22 cellular contexts compared by ENCODE assay signal in genomic region chr7:82445226-82445625, GRCh38. TPM values are rescaled to one million over a fixed set of nuclear protein-coding genes. Genes with fewer than 3 reads are reported as not detected.
DNase-seq lines count a peak whose midpoint lies in the region; ATAC-seq, FAIRE-seq and TF ChIP-seq lines count a peak whose summit lies in the region.
"Had no signal": no experiment of that assay in that cellular context is flagged by ENCODE, and none has a peak within 500 bp of the region (broad histone marks: within the 10 kb centered on the region; RNA-seq: fewer than 3 reads in every experiment).

No MANE protein-coding gene starts in this region.

- H2BK120ac ChIP-seq in H1 (replicated peaks; ENCODE audit: low read depth, low read length) = no peak overlapping the region

- H3K4me3 ChIP-seq in H1 (ENCODE audit: extremely low read depth in 1 of 4, insufficient read depth in 2 of 4, low read depth in 3 of 4, low read length in 4 of 4) (peak overlapping the region in 1 of 4 experiments; percentile 94; a peak in 4 of 8 replicates), HepG2 (replicated peaks in 1 of 3; ENCODE audit: insufficient read depth in 1 of 3, low read depth in 2 of 3, low read length in 3 of 3) (no peak overlapping the region)
- H3K4me3 ChIP-seq: hepatocyte had no signal

- peak overlapping the region; percentile 26 for H3K4me3 Mint-ChIP-seq in osteocyte (ENCODE audit: unreplicated experiment)
- H3K4me3 Mint-ChIP-seq: activated CD8-positive, alpha-beta memory T cell treated with anti-CD3 and anti-CD28 coated beads, Interleukin-2, amount 10 ng/mL, durations not matched to agents 7 days and 5 days had no signal

- peak overlapping the region; percentile 82 to 94; a peak in 3 of 4 replicates for H3K4me2 ChIP-seq in H1 (ENCODE audit: insufficient read depth in 1 of 2, low read depth in 2 of 2, low read length in 2 of 2)
- no peak overlapping the region for H3K4me2 ChIP-seq in HepG2 (ENCODE audit: low read depth, low read length)

- DNase-seq in NCI-H2081 (lab: John Stamatoyannopoulos, UW) (peak; percentile 49 to 69), NCI-H2081 treated with DMSO at 0.1 percent for 48 hours (lab: John Stamatoyannopoulos, UW) (no peak), NCI-H2227 (lab: John Stamatoyannopoulos, UW; ENCODE audit: unreplicated experiment) (peak; percentile 37), H1 (ENCODE audit: low read depth in 1 of 2, low spot score in 2 of 2) (no peak), osteocyte (ENCODE audit: extremely low spot score, unreplicated experiment) (no peak), NCI-H2171 (lab: John Stamatoyannopoulos, UW) (no peak), HepG2 (ENCODE audit: low spot score) (no peak)
- no peak for DNase-seq in activated CD4-positive, alpha-beta T cell treated with anti-CD3 and anti-CD28 coated beads for 4 hours
- DNase-seq: 8988T; activated CD4-positive, CD25-positive, alpha-beta regulatory T cell treated with anti-CD3 and anti-CD28 coated beads, Interleukin-2, amount 50 U/mL, for 72 hours; activated CD8-positive, alpha-beta memory T cell treated with anti-CD3 and anti-CD28 coated beads, Interleukin-2, amount 10 ng/mL, durations not matched to agents 7 days and 5 days; GDM1; midbrain; NCI-H1436; Peyer's patch; SK-N-SH; stimulated activated CD4-positive, alpha-beta T cell treated with anti-CD3 and anti-CD28 coated beads, Interleukin-15, amount 100 ng/mL, for 24 hours; stimulated activated naive CD4-positive, alpha-beta T cell; tibial artery had no signal

- H4K20me1 ChIP-seq in H1 (replicated peaks in 1 of 2; ENCODE audit: control insufficient read depth in 1 of 2, insufficient read depth in 2 of 2, low read length in 2 of 2) (no peaks in the 10 kb centered on the region), HepG2 (ENCODE audit: insufficient read depth, low read length) (no peaks in the 10 kb centered on the region)

- no peak overlapping the region for H4K8ac ChIP-seq in H1 (ENCODE audit: extremely low read depth, insufficient read depth, low read length)

- H3K36me3 ChIP-seq in H1 (ENCODE audit: control insufficient read depth in 2 of 4, insufficient read depth in 4 of 4, low read length in 3 of 4) (no peaks in the 10 kb centered on the region), HepG2 (replicated peaks in 1 of 2; ENCODE audit: control insufficient read depth in 1 of 2, insufficient read depth in 2 of 2, low read length in 2 of 2) (no peaks in the 10 kb centered on the region)
- H3K36me3 ChIP-seq: neutrophil, Peyer's patch, tibial artery had no signal

- in situ Hi-C loops in HepG2 (cut with HindIII; ENCODE audit: extremely low pct_ligation_motif_present, low pct_unique_long_range_greater_than_20kb) = no loop called here

- no peak overlapping the region for H2BK20ac ChIP-seq in H1 (ENCODE audit: low read length)

- H3K4me1 Mint-ChIP-seq in osteocyte (ENCODE audit: unreplicated experiment) = peaks cover 28% of the 10 kb centered on the region
- H3K4me1 Mint-ChIP-seq: activated CD8-positive, alpha-beta memory T cell treated with anti-CD3 and anti-CD28 coated beads, Interleukin-2, amount 10 ng/mL, durations not matched to agents 7 days and 5 days had no signal

- H4K5ac ChIP-seq in H1 (ENCODE audit: insufficient read length, low read depth, low read length) = no peak overlapping the region

- H2BK12ac ChIP-seq in H1 (ENCODE audit: low read depth, low read length) = no peak overlapping the region

- H3K23me2 ChIP-seq in H1 (ENCODE audit: low read depth, low read length) = peaks cover 15% of the 10 kb centered on the region

- H3K4me1 ChIP-seq in H1 (replicated peaks in 1 of 4; ENCODE audit: control insufficient read depth in 3 of 4, insufficient read depth in 4 of 4, low read length in 3 of 4) = peaks cover 0 to 7% (median 5%) of the 10 kb centered on the region in 4 experiments; a peak in 4 of 7 replicates
- peaks cover 5% of the 10 kb centered on the region; the same call in 1 of the 2 replicates for H3K4me1 ChIP-seq in HepG2 (ENCODE audit: insufficient read depth, low read length)

- no peaks in the 10 kb centered on the region for H3K27me3 Mint-ChIP-seq in osteocyte (ENCODE audit: unreplicated experiment)

- H3K18ac ChIP-seq in H1 (ENCODE audit: extremely low read depth, low read length) = no peak overlapping the region

- no peak for TF ChIP-seq CTCF in H1 (IDR thresholded peaks at IDR 0.05; ENCODE audit: control extremely low read depth in 1 of 3, insufficient read depth in 1 of 3, low read depth in 1 of 3, low read length in 3 of 3)
- no peak for TF ChIP-seq CTCF in osteocyte (IDR thresholded peaks at IDR 0.05)
- no peak for TF ChIP-seq CTCF in HepG2 (CRISPR knock-in tag; IDR thresholded peaks at IDR 0.05)

- POLR2A ChIA-PET in H1 (lab: Charles Lee; ENCODE audit: partially characterized antibody) = no interaction called here
- POLR2A ChIA-PET in HepG2 (lab: Yijun Ruan, JAX) = no interaction called here

- no peak overlapping the region for H2BK5ac ChIP-seq in H1 (ENCODE audit: low read depth, low read length)

- H2AK5ac ChIP-seq in H1 (ENCODE audit: low read depth, low read length) = no peak overlapping the region

- H3K27me3 ChIP-seq in H1 (replicated peaks in 1 of 4; ENCODE audit: control insufficient read depth in 3 of 4, extremely low read depth in 1 of 4, insufficient read depth in 3 of 4, low read length in 3 of 4) = no peaks in the 10 kb centered on the region
- peaks cover 0 to 16% of the 10 kb centered on the region in 2 experiments; a peak in 3 of 5 replicates for H3K27me3 ChIP-seq in HepG2 (ENCODE audit: control insufficient read depth in 1 of 2, insufficient read depth in 2 of 2, low read length in 2 of 2)
- H3K27me3 ChIP-seq: Peyer's patch, tibial artery had no signal

- no peak for FAIRE-seq in H1 (lab: Jason Lieb, UNC)
- FAIRE-seq in HepG2 (lab: Jason Lieb, UNC) = no peak

- no peak overlapping the region for H3K23ac ChIP-seq in H1 (ENCODE audit: insufficient read length)

- no peaks in the 10 kb centered on the region for H3K9me3 Mint-ChIP-seq in osteocyte (ENCODE audit: unreplicated experiment)
- H3K9me3 Mint-ChIP-seq: activated T-helper 2 cell treated with anti-CD3 and anti-CD28 coated beads, Interferon-gamma antibody, Interleukin-2, Interleukin-4, amounts not matched to agents 10 μg/mL and 5 μg/mL and 100 μg/mL, durations not matched to agents 14 hours and 24 hours and 36 hours had no signal

- H3K36me3 Mint-ChIP-seq in osteocyte (ENCODE audit: unreplicated experiment) = peaks cover 3% of the 10 kb centered on the region
- H3K36me3 Mint-ChIP-seq: activated CD8-positive, alpha-beta memory T cell treated with anti-CD3 and anti-CD28 coated beads, Interleukin-2, amount 10 ng/mL, durations not matched to agents 7 days and 5 days had no signal

- intact Hi-C loops in HepG2 (cut with micrococcal nuclease; ENCODE audit: unreplicated experiment) = no loop called here

- CTCF ChIA-PET in H1 (lab: Charles Lee; ENCODE audit: partially characterized antibody) (interaction anchor here (0.6 to 1.5 kb wide), 8 partner anchors 21 to 962 kb away, joined by 3 to 7 read pairs (median 3); no protein-coding TSS in a partner anchor), HepG2 (lab: Yijun Ruan, JAX; ENCODE audit: low intra/inter-chr PET ratio, low total read pairs) (no interaction called here)

- H3K9me3 ChIP-seq in H1 (ENCODE audit: insufficient read depth in 2 of 2, low read depth in 1 of 2, low read length in 1 of 2) (no peaks in the 10 kb centered on the region), HepG2 (ENCODE audit: low read length) (no peaks in the 10 kb centered on the region)
- H3K9me3 ChIP-seq: neutrophil, Peyer's patch, SK-N-SH, tibial artery had no signal

- H3K14ac ChIP-seq in H1 (ENCODE audit: insufficient read length) = no peak overlapping the region

- H3K4ac ChIP-seq in H1 (replicated peaks; ENCODE audit: insufficient read length, low read depth, low read length) = no peak overlapping the region

- 22% methylated on average over 4 of the region's 4 CpGs; no CpG with 5 or more reads in 1 of the 2 experiments for WGBS in H1 (ENCODE audit: extremely low coverage in 1 of 2, insufficient coverage in 1 of 2, insufficient read length in 1 of 2, insufficient replicate concordance in 2 of 2, low coverage in 1 of 2, low lambda C conversion rate in 2 of 2, missing lambda C conversion rate in 1 of 2), 2 experiments
- 59% methylated on average over 4 of the region's 4 CpGs for WGBS in HepG2 (ENCODE audit: low lambda C conversion rate)

- no peak for ATAC-seq in HepG2
- ATAC-seq: activated CD8-positive, alpha-beta memory T cell treated with anti-CD3 and anti-CD28 coated beads, Interleukin-2, amount 10 ng/mL, durations not matched to agents 7 days and 5 days had no signal

- no TSS peak for BruUV-seq in HepG2 (replicated peaks; lab: Mats Ljungman, UMichigan)

- H3K27ac ChIP-seq in H1 (ENCODE audit: low read depth, low read length) (no peak overlapping the region), HepG2 (ENCODE audit: extremely low read length, insufficient read depth, low read length) (no peak overlapping the region)
- H3K27ac ChIP-seq: hepatocyte, neutrophil, Peyer's patch had no signal

- H4K91ac ChIP-seq in H1 (replicated peaks; ENCODE audit: insufficient read length, low read length) = no peak overlapping the region

- no peak overlapping the region for H2BK15ac ChIP-seq in H1 (ENCODE audit: low read length)

- TF ChIP-seq RAD21 in H1 (IDR thresholded peaks at IDR 0.05 in 1 of 2, conservative IDR thresholded peaks at IDR 0.05 in 1 of 2; ENCODE audit: low read depth in 2 of 2, low read length in 2 of 2) (no peak), HepG2 (CRISPR knock-in tag; IDR thresholded peaks at IDR 0.05) (no peak)

- no peak overlapping the region for H3K9ac ChIP-seq in H1 (replicated peaks in 1 of 4; ENCODE audit: extremely low read depth in 1 of 4, low read depth in 3 of 4, low read length in 3 of 4)
- no peak overlapping the region for H3K9ac ChIP-seq in HepG2 (ENCODE audit: insufficient read depth, low read depth, low read length)
- H3K9ac ChIP-seq: SK-N-SH had no signal

- TF ChIP-seq EP300 in H1 (IDR thresholded peaks at IDR 0.05; ENCODE audit: borderline replicate concordance in 1 of 2, low read depth in 2 of 2, low read length in 2 of 2) (no peak), HepG2 (IDR thresholded peaks at IDR 0.05; ENCODE audit: low read depth in 2 of 2, low read length in 2 of 2) (no peak), HepG2 (CRISPR knock-in tag; IDR thresholded peaks at IDR 0.05; ENCODE audit: borderline replicate concordance) (no peak)

- no peak overlapping the region for H3K27ac Mint-ChIP-seq in osteocyte (ENCODE audit: unreplicated experiment)
- H3K27ac Mint-ChIP-seq: activated CD8-positive, alpha-beta memory T cell treated with anti-CD3 and anti-CD28 coated beads, Interleukin-2, amount 10 ng/mL, durations not matched to agents 7 days and 5 days; activated T-helper 2 cell treated with anti-CD3 and anti-CD28 coated beads, Interferon-gamma antibody, Interleukin-2, Interleukin-4, amounts not matched to agents 10 μg/mL and 5 μg/mL and 100 μg/mL, durations not matched to agents 14 hours and 24 hours and 36 hours had no signal

- TF ChIP-seq POLR2A in H1 (IDR thresholded peaks at IDR 0.05; ENCODE audit: control extremely low read depth in 1 of 2, low read depth in 2 of 2, low read length in 2 of 2) (no peak), HepG2 (IDR thresholded peaks at IDR 0.05; ENCODE audit: insufficient read depth in 1 of 2, low read depth in 2 of 2, low read length in 2 of 2) (no peak)

- H3K79me1 ChIP-seq in H1 (ENCODE audit: low read depth, low read length) = no peaks in the 10 kb centered on the region

- peaks cover 0 to 21% of the 10 kb centered on the region in 2 experiments; a peak in 3 of 4 replicates for H3K79me2 ChIP-seq in H1 (ENCODE audit: control insufficient read depth in 1 of 2, insufficient read depth in 2 of 2, low read length in 2 of 2)
- H3K79me2 ChIP-seq in HepG2 (ENCODE audit: insufficient read depth, low read length) = no peaks in the 10 kb centered on the region
- H3K79me2 ChIP-seq: hepatocyte had no signal

- H3K56ac ChIP-seq in H1 (replicated peaks; ENCODE audit: insufficient read length, low read depth, low read length) = no peak overlapping the region

- H2AFZ ChIP-seq in H1 (ENCODE audit: low read length) = no peak overlapping the region
- no peak overlapping the region for H2AFZ ChIP-seq in HepG2 (ENCODE audit: low read length)

RNA-seq across cellular contexts. Expression of gene CACNA2D1, which starts 1.6 kb away (rescaled TPM):
- 25.0 and 27.3 TPM in 2 replicates for total RNA-seq in H1 (2021; fragmentation: NEBNext Ultra II Directional; extraction: Animal tissue kit (Norgen Biotek cat#: 25700))
- polyA plus RNA-seq in H1 (2011; rRNA removed) (2.9 and 4.3 TPM in 2 replicates), HepG2 (2011; rRNA removed) (not detected in 2 replicates)
- 4.8 TPM for polyA plus RNA-seq in H1 (2011; cell fraction: cytosol; rRNA removed)
- polyA plus RNA-seq in H1 (2011; cell fraction: nucleus; rRNA removed) = 8.1 TPM
- polyA plus RNA-seq in H1 (2012, experiment 1 of 2) = 5.6 to 13.7 TPM (median 8.1 TPM) in 4 replicates
- polyA plus RNA-seq in H1 (2012, experiment 2 of 2) = 0.68 TPM
- 23.6 TPM for polyA plus RNA-seq in H1 (2013, experiment 1 of 2)
- 21.9 TPM for polyA plus RNA-seq in H1 (2013, experiment 2 of 2)
- 32.1 and 46.5 TPM in 2 replicates for polyA minus RNA-seq in H1 (2011; rRNA and poly(A)+ RNA removed)
- polyA minus RNA-seq in H1 (2011; cell fraction: cytosol; rRNA and poly(A)+ RNA removed) = 25.7 TPM
- 106 TPM for polyA minus RNA-seq in H1 (2011; cell fraction: nucleus; rRNA and poly(A)+ RNA removed)
- total RNA-seq in osteocyte (24.3 and 25.2 TPM in 2 replicates), HepG2 (2016; rRNA removed; fragmentation: Illumina TruSeq; extraction: Trizol) (not detected in 2 replicates)
- not detected in 2 replicates for total RNA-seq in HepG2 (2016; cell fraction: cytosol; rRNA removed; fragmentation: Illumina TruSeq; extraction: Trizol; ENCODE audit: low read depth)
- not detected in 2 replicates for total RNA-seq in HepG2 (2016; cell fraction: insoluble cytoplasmic fraction; rRNA removed; fragmentation: Illumina TruSeq; extraction: Trizol)
- total RNA-seq in HepG2 (2016; cell fraction: membrane; rRNA removed; fragmentation: Illumina TruSeq; extraction: Trizol) = not detected in 2 replicates
- total RNA-seq in HepG2 (2016; cell fraction: nucleus; rRNA removed; fragmentation: Illumina TruSeq; extraction: Trizol) = not detected in 2 replicates
- not detected in 2 replicates for polyA plus RNA-seq in HepG2 (2011; cell fraction: cytosol; rRNA removed)
- not detected in 2 replicates for polyA plus RNA-seq in HepG2 (2011; cell fraction: nucleus; rRNA removed)
- polyA plus RNA-seq in HepG2 (2012) = not detected in 2 replicates
- not detected in 2 replicates for polyA plus RNA-seq in HepG2 (2016; cell fraction: cytosol; fragmentation: Illumina TruSeq; extraction: Trizol; ENCODE audit: low read depth)
- not detected in 2 replicates for polyA plus RNA-seq in HepG2 (2016; cell fraction: insoluble cytoplasmic fraction; fragmentation: Illumina TruSeq; extraction: Trizol; ENCODE audit: low read depth)
- not detected in 2 replicates for polyA plus RNA-seq in HepG2 (2016; cell fraction: membrane; fragmentation: Illumina TruSeq; extraction: Trizol; ENCODE audit: low read depth)
- polyA plus RNA-seq in HepG2 (2016; cell fraction: nucleus; fragmentation: Illumina TruSeq; extraction: Trizol; ENCODE audit: insufficient read depth, low read depth) = not detected in 2 replicates
- 19.0 TPM in 1 of 2 replicates, not detected in the other for polyA minus RNA-seq in HepG2 (2011; rRNA and poly(A)+ RNA removed; ENCODE audit: low replicate concordance)
- polyA minus RNA-seq in HepG2 (2011; cell fraction: cytosol; rRNA and poly(A)+ RNA removed) = not detected in 2 replicates
- polyA minus RNA-seq in HepG2 (2011; cell fraction: nucleus; rRNA and poly(A)+ RNA removed) = not detected in 2 replicates
- total RNA-seq: activated T-helper 2 cell treated with anti-CD3 and anti-CD28 coated beads, Interferon-gamma antibody, Interleukin-2, Interleukin-4, amounts not matched to agents 10 μg/mL and 5 μg/mL and 100 μg/mL, durations not matched to agents 14 hours and 24 hours and 36 hours had no signal

Comparison
In these comparisons a context has a peak if more than half of its experiments do, and no peak if none do; other contexts are left out.
1. DNase-seq: peak in NCI-H2081 (2 of 2) and NCI-H2227 (single experiment); none in NCI-H2081 treated with DMSO at 0.1 percent for 48 hours (single experiment), H1 (0 of 2), osteocyte (single experiment), NCI-H2171 (single experiment), activated CD4-positive, alpha-beta T cell treated with anti-CD3 and anti-CD28 coated beads for 4 hours (0 of 2) and HepG2 (single experiment).
2. RNA of gene CACNA2D1, which starts 1.6 kb away (total RNA-seq): 25.0 to 27.3 TPM in H1 and 24.3 to 25.2 TPM in osteocyte; not detected in HepG2; every median in the first group is over 10 times any median in the second.